ENCODE assay signal across 8 cellular contexts in the genomic region with DNA sequence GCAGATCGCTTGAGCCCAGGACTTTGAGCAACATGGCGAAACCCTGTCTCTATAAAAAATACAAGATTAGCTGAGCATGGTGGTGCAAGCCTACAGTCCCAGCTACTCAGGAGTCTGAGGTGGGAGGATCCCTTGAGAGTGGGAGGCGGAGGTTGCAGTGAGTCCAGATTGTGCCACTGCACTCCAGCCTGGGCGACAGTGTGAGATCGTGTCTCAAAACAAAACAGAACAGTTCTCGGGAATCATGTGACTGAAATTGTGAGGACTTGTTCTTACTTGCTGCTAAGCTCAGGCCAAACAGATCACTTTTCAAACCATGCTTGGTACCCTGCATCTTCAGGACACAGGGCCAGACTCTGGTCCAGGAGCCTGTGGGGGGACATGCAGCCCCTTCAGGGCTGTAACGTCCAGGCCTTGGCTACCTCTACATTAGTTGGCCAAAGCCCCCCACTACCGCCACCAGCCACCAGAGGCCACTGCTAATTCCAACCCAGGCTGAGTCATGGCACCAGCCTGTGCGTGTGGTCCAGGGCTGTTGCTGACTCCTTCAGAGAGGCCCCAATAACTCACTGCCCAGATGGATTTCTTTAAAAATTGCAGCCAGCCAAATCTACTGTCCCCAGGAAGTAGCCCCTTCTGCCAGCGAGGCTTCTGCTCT. TPM values are rescaled to one million over a fixed set of nuclear protein-coding genes. Genes with fewer than 3 reads are reported as not detected.
DNase-seq lines count a peak whose midpoint lies in the region; ATAC-seq, FAIRE-seq and TF ChIP-seq lines count a peak whose summit lies in the region.

No MANE protein-coding gene starts in this region.

- H3K9ac ChIP-seq in mammary epithelial cell (ENCODE audit: insufficient read depth, low read length), result no peak overlapping the region

- no peak overlapping the region for H3K27ac ChIP-seq in mammary epithelial cell (ENCODE audit: insufficient read depth, low read depth, low read length)
- H3K27ac ChIP-seq in lower lobe of right lung, result no peak overlapping the region

- H3K36me3 ChIP-seq in mammary epithelial cell (ENCODE audit: insufficient read depth, low read length), result no peaks in the 10 kb centered on the region
- H3K36me3 ChIP-seq in lower lobe of right lung, result no peaks in the 10 kb centered on the region

- no TSS peak for BruUV-seq in mammary epithelial cell (replicated peaks; lab: Mats Ljungman, UMichigan)

- H3K27me3 ChIP-seq in mammary epithelial cell (ENCODE audit: insufficient read depth, low read length) (no peaks in the 10 kb centered on the region), lower lobe of right lung (ENCODE audit: low read depth) (no peaks in the 10 kb centered on the region)

- H3K79me2 ChIP-seq in mammary epithelial cell (ENCODE audit: insufficient read depth, low read length), result no peaks in the 10 kb centered on the region

- ATAC-seq in HG02642 (IDR thresholded peaks at IDR 0.05; ENCODE audit: poor library complexity, unreplicated experiment), result peak; percentile 55
- ATAC-seq in lower lobe of right lung, result peak; percentile 60 to 66
- ATAC-seq in HG03565 (IDR thresholded peaks at IDR 0.05; ENCODE audit: unreplicated experiment), result no peak

- dilution Hi-C loops in mammary epithelial cell (cut with HindIII; ENCODE audit: low sequenced_read_pairs), result no loop called here

- DNase-seq in CD1c-positive myeloid dendritic cell (ENCODE audit: extremely low spot score) (peak; percentile 58), SK-N-DZ (ENCODE audit: low spot score) (peak; percentile 26), mammary epithelial cell (peak; percentile 37), lower lobe of right lung (no peak), urothelium cell line (ENCODE audit: low spot score) (peak; percentile 87), NCI-H2196 treated with DMSO at 0.1 percent for 48 hours (lab: John Stamatoyannopoulos, UW; ENCODE audit: unreplicated experiment) (no peak)

- in situ Hi-C loops in mammary epithelial cell (cut with MboI; ENCODE audit: low sequenced_read_pairs in 2 of 2), result no loop called here

- TF ChIP-seq CTCF in mammary epithelial cell (conservative IDR thresholded peaks at IDR 0.05 in 1 of 2, IDR thresholded peaks at IDR 0.05 in 1 of 2; ENCODE audit: extremely low read depth in 1 of 2, insufficient read depth in 1 of 2, low read depth in 1 of 2, low read length in 2 of 2), result peak; percentile 69 to 79
- TF ChIP-seq CTCF in lower lobe of right lung (IDR thresholded peaks at IDR 0.05), result peak; percentile 49

- H3K4me1 ChIP-seq in mammary epithelial cell (ENCODE audit: insufficient read depth, low read length), result no peaks in the 10 kb centered on the region
- H3K4me1 ChIP-seq in lower lobe of right lung, result no peaks in the 10 kb centered on the region

- intact Hi-C loops in mammary epithelial cell (cut with micrococcal nuclease) (loop anchor here (2.0 kb wide), 1 partner anchor 33 kb away; the partner anchor contains the start of genes ISCA2 and NPC2), lower lobe of right lung (cut with DNase I) (no loop called here)

- H2AFZ ChIP-seq in mammary epithelial cell (ENCODE audit: low read depth, low read length), result peak overlapping the region; percentile 70

- H3K9me3 ChIP-seq in mammary epithelial cell (replicated peaks; ENCODE audit: insufficient read depth, low read length), result no peaks in the 10 kb centered on the region
- no peaks in the 10 kb centered on the region for H3K9me3 ChIP-seq in lower lobe of right lung

- CTCF ChIA-PET in mammary epithelial cell (lab: Charles Lee; ENCODE audit: low non-redundant PET), result no interaction called here

- WGBS in mammary epithelial cell (ENCODE audit: low coverage, missing lambda C conversion rate), result 64% methylated on average over 6 of the region's 10 CpGs

- no peaks in the 10 kb centered on the region for H4K20me1 ChIP-seq in mammary epithelial cell (ENCODE audit: insufficient read depth, low read length)

- H3K4me2 ChIP-seq in mammary epithelial cell (ENCODE audit: insufficient read depth, low read depth, low read length), result peak overlapping the region; percentile 15

- FAIRE-seq in urothelium cell line (lab: Jason Lieb, UNC), result peak; percentile 30

- H3K4me3 ChIP-seq in mammary epithelial cell (replicated peaks in 1 of 3; ENCODE audit: insufficient read depth in 1 of 3, low read depth in 2 of 3, low read length in 3 of 3) (no peak overlapping the region), lower lobe of right lung (no peak overlapping the region)

RNA-seq across cellular contexts. Expression of gene SYNDIG1L, which starts 33.4 kb away (rescaled TPM):
- polyA plus RNA-seq in SK-N-DZ (2014; cell fraction: cytosol; rRNA removed), result not detected in 2 replicates
- not detected in 2 replicates for polyA plus RNA-seq in SK-N-DZ (2014; cell fraction: nucleus; rRNA removed)
- total RNA-seq in mammary epithelial cell (not detected), lower lobe of right lung (1.6 TPM)
- not detected for polyA plus RNA-seq in mammary epithelial cell
- polyA minus RNA-seq in mammary epithelial cell, result not detected

RNA-seq across cellular contexts. Expression of gene NPC2, which starts 33.7 kb away (rescaled TPM):
- polyA plus RNA-seq in SK-N-DZ (2014; cell fraction: cytosol; rRNA removed), result 29.6 and 42.5 TPM in 2 replicates
- 22.1 and 22.7 TPM in 2 replicates for polyA plus RNA-seq in SK-N-DZ (2014; cell fraction: nucleus; rRNA removed)
- total RNA-seq in mammary epithelial cell, result 100 to 1,000 TPM; 248 to 347 TPM
- polyA plus RNA-seq in mammary epithelial cell, result 466 TPM
- 327 TPM for polyA minus RNA-seq in mammary epithelial cell
- total RNA-seq in lower lobe of right lung, result 670 TPM

RNA-seq across cellular contexts. Expression of gene ISCA2, which starts 34.1 kb away (rescaled TPM):
- 19.5 and 22.9 TPM in 2 replicates for polyA plus RNA-seq in SK-N-DZ (2014; cell fraction: cytosol; rRNA removed)
- 17.7 and 21.2 TPM in 2 replicates for polyA plus RNA-seq in SK-N-DZ (2014; cell fraction: nucleus; rRNA removed)
- total RNA-seq in mammary epithelial cell, result 10 to 100 TPM in 1 of 2 donors, 1 to 10 TPM in 1; 6.7 to 18.2 TPM
- 20.5 TPM for polyA plus RNA-seq in mammary epithelial cell
- not detected for polyA minus RNA-seq in mammary epithelial cell
- 23.4 TPM for total RNA-seq in lower lobe of right lung

Comparison
In these comparisons a context has a peak if more than half of its experiments do, and no peak if none do; other contexts are left out.
1. DNase-seq: peak in CD1c-positive myeloid dendritic cell (single experiment), SK-N-DZ (single experiment), mammary epithelial cell (single experiment) and urothelium cell line (single experiment); none in lower lobe of right lung (single experiment) and NCI-H2196 treated with DMSO at 0.1 percent for 48 hours (single experiment).